ENCODE assay signal across 7 cellular contexts in the genomic region with DNA sequence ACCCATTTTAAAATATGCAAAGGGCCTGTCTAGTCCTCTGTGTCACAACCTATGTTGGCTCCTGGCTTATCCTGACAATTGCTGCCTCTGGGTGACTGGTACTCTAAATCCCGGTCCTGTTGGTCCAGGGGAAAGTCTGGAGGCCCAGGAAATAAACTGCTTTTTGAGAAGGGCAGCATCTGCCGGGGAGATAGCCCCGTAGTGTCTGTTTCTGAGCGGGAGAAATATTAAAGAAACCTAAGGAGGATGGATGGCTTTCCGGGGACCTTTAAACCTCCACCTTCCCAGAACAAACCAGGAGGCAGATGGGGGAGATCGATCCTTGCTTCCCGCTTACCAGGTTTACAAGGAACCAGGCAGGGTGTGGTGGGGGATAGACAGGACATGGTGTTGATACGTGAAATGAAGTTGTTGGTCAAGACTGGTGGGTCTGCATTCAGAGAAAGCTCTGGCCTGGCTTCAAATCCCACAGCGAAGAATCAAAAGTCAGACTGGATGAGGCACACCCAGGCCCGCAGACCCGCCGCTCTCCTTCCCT. TPM values are rescaled to one million over a fixed set of nuclear protein-coding genes. Genes with fewer than 3 reads are reported as not detected.
DNase-seq lines count a peak whose midpoint lies in the region; ATAC-seq and TF ChIP-seq lines count a peak whose summit lies in the region.
"Had no signal": no experiment of that assay in that cellular context is flagged by ENCODE, and none has a peak within 500 bp of the region (broad histone marks: within the 10 kb centered on the region; RNA-seq: fewer than 3 reads in every experiment).

No MANE protein-coding gene starts in this region.

- peak overlapping the region; percentile 87 for H3K4me3 Mint-ChIP-seq in endothelial cell (ENCODE audit: unreplicated experiment)

- H3K36me3 Mint-ChIP-seq in endothelial cell (ENCODE audit: low read depth, unreplicated experiment): peaks cover 9% of the 10 kb centered on the region

- TF ChIP-seq CTCF in endothelial cell (IDR thresholded peaks at IDR 0.05; ENCODE audit: unreplicated experiment): no peak

- ATAC-seq in HG03565 (IDR thresholded peaks at IDR 0.05; ENCODE audit: unreplicated experiment) (no peak), GM21515 (IDR thresholded peaks at IDR 0.05; ENCODE audit: unreplicated experiment) (no peak), GM21528 (IDR thresholded peaks at IDR 0.05; ENCODE audit: low FRiP score, unreplicated experiment) (no peak)

- peak; percentile 84 for DNase-seq in NCI-H2227 treated with DMSO at 0.1 percent for 48 hours (lab: John Stamatoyannopoulos, UW)
- no peak for DNase-seq in endothelial cell (ENCODE audit: low spot score)
- DNase-seq in retina: peak; percentile 65

- peaks cover 14% of the 10 kb centered on the region for H3K27me3 Mint-ChIP-seq in endothelial cell (ENCODE audit: unreplicated experiment)

- no peaks in the 10 kb centered on the region for H3K9me3 Mint-ChIP-seq in endothelial cell (ENCODE audit: unreplicated experiment)

- peak overlapping the region; percentile 17 for H3K27ac Mint-ChIP-seq in endothelial cell (ENCODE audit: unreplicated experiment)

- H3K4me1 Mint-ChIP-seq in endothelial cell (ENCODE audit: unreplicated experiment): peaks cover 29% of the 10 kb centered on the region

RNA-seq across cellular contexts. Expression of gene HOXB2, which starts 3.8 kb away (rescaled TPM):
- total RNA-seq in endothelial cell (ENCODE audit: unreplicated experiment): 5.6 TPM
- total RNA-seq: temporal lobe had no signal

RNA-seq across cellular contexts. Expression of gene HOXB1, which starts 10.3 kb away (rescaled TPM):
- not detected for total RNA-seq in endothelial cell (ENCODE audit: unreplicated experiment)
- total RNA-seq: temporal lobe had no signal

RNA-seq across cellular contexts. Expression of gene HOXB4, which starts 37.0 kb away (rescaled TPM):
- total RNA-seq in endothelial cell (ENCODE audit: unreplicated experiment): 6.5 TPM
- total RNA-seq: temporal lobe had no signal

RNA-seq across cellular contexts. Expression of gene HOXB3, which starts 48.9 kb away (rescaled TPM):
- total RNA-seq in endothelial cell (ENCODE audit: unreplicated experiment): 17.7 TPM
- total RNA-seq: temporal lobe had no signal

RNA-seq across cellular contexts. Expression of gene HOXB5, which starts 52.5 kb away (rescaled TPM):
- 0.59 TPM for total RNA-seq in endothelial cell (ENCODE audit: unreplicated experiment)
- total RNA-seq: temporal lobe had no signal
